ENCODE assay signal across 8 cellular contexts in genomic region chr17:42772945-42773289, GRCh38. TPM values are rescaled to one million over a fixed set of nuclear protein-coding genes. Genes with fewer than 3 reads are reported as not detected.
A peak's percentile ranks its signal among the peaks of the same experiment; 100 is the strongest.
DNase-seq lines count a peak whose midpoint lies in the region; ATAC-seq and TF ChIP-seq lines count a peak whose summit lies in the region.

No MANE protein-coding gene starts in this region.

- TF ChIP-seq CTCF in MCF 10A (IDR thresholded peaks at IDR 0.05; ENCODE audit: unreplicated experiment) (no peak), mesothelial cell of epicardium (IDR thresholded peaks at IDR 0.05; ENCODE audit: unreplicated experiment) (no peak)

- CTCF ChIA-PET in MCF 10A (lab: Yijun Ruan, JAX), result interaction anchor here (1.0 to 2.9 kb wide), 3 partner anchors 9 to 156 kb away, joined by 3 to 14 read pairs (median 6); no protein-coding TSS in a partner anchor

- peaks cover 35% of the 10 kb centered on the region for H3K4me1 Mint-ChIP-seq in stimulated activated naive CD8-positive, alpha-beta T cell treated with anti-CD3 and anti-CD28 coated beads, Interleukin-15, Interleukin-2, amounts not matched to agents 100 ng/mL and 50 ng/mL, for 24 hours (ENCODE audit: low read depth)
- peaks cover 8% of the 10 kb centered on the region for H3K4me1 Mint-ChIP-seq in MCF 10A (ENCODE audit: insufficient read depth, unreplicated experiment)
- peaks cover 12% of the 10 kb centered on the region for H3K4me1 Mint-ChIP-seq in mesothelial cell of epicardium

- H3K9me3 Mint-ChIP-seq in stimulated activated naive CD8-positive, alpha-beta T cell treated with anti-CD3 and anti-CD28 coated beads, Interleukin-15, Interleukin-2, amounts not matched to agents 100 ng/mL and 50 ng/mL, for 24 hours, result no peaks in the 10 kb centered on the region
- no peaks in the 10 kb centered on the region for H3K9me3 Mint-ChIP-seq in MCF 10A (ENCODE audit: unreplicated experiment)
- no peaks in the 10 kb centered on the region for H3K9me3 Mint-ChIP-seq in mesothelial cell of epicardium

- BruUV-seq in MCF 10A (replicated peaks; lab: Mats Ljungman, UMichigan), result TSS peak; percentile 81

- intact Hi-C loops in MCF 10A (cut with micrococcal nuclease), result no loop called here

- ATAC-seq in stimulated activated naive CD8-positive, alpha-beta T cell treated with anti-CD3 and anti-CD28 coated beads, Interleukin-15, Interleukin-2, amounts not matched to agents 100 U/mL and 50 U/mL, for 24 hours, result no peak
- no peak for ATAC-seq in GM21717 (IDR thresholded peaks at IDR 0.05; ENCODE audit: unreplicated experiment)
- no peak for ATAC-seq in GM21576 (IDR thresholded peaks at IDR 0.05; ENCODE audit: unreplicated experiment)

- POLR2A ChIA-PET in MCF 10A (lab: Yijun Ruan, JAX), result interaction anchor here (0.6 to 3.5 kb wide), 35 partner anchors 9 to 1077 kb away, joined by 3 to 31 read pairs (median 5); partner anchors contain the start of genes BECN1, CAVIN1, CNTD1 and COA3

- H3K27me3 Mint-ChIP-seq in stimulated activated naive CD8-positive, alpha-beta T cell treated with anti-CD3 and anti-CD28 coated beads, Interleukin-15, Interleukin-2, amounts not matched to agents 100 ng/mL and 50 ng/mL, for 24 hours, result peaks cover 6% of the 10 kb centered on the region
- H3K27me3 Mint-ChIP-seq in MCF 10A (ENCODE audit: insufficient read depth, unreplicated experiment) (no peaks in the 10 kb centered on the region), mesothelial cell of epicardium (ENCODE audit: low read depth) (peaks cover 2% of the 10 kb centered on the region)

- peak overlapping the region; percentile 96 for H3K27ac Mint-ChIP-seq in stimulated activated naive CD8-positive, alpha-beta T cell treated with anti-CD3 and anti-CD28 coated beads, Interleukin-15, Interleukin-2, amounts not matched to agents 100 ng/mL and 50 ng/mL, for 24 hours
- H3K27ac Mint-ChIP-seq in MCF 10A (ENCODE audit: low read depth, unreplicated experiment), result peak overlapping the region; percentile 89
- peak overlapping the region; percentile 99 for H3K27ac Mint-ChIP-seq in mesothelial cell of epicardium

- H3K36me3 Mint-ChIP-seq in stimulated activated naive CD8-positive, alpha-beta T cell treated with anti-CD3 and anti-CD28 coated beads, Interleukin-15, Interleukin-2, amounts not matched to agents 100 ng/mL and 50 ng/mL, for 24 hours (ENCODE audit: low read depth), result peaks cover 30% of the 10 kb centered on the region
- H3K36me3 Mint-ChIP-seq in MCF 10A (ENCODE audit: insufficient read depth, unreplicated experiment) (peaks cover 15% of the 10 kb centered on the region), mesothelial cell of epicardium (peaks cover 6% of the 10 kb centered on the region)

- DNase-seq in stimulated activated naive CD8-positive, alpha-beta T cell treated with anti-CD3 and anti-CD28 coated beads, Interleukin-15, Interleukin-2, amounts not matched to agents 100 U/mL and 50 U/mL, for 24 hours, result no peak
- DNase-seq in MCF 10A (ENCODE audit: unreplicated experiment) (no peak), mesothelial cell of epicardium (ENCODE audit: low spot score in 2 of 2, unreplicated experiment in 2 of 2) (no peak), hepatic stellate cell (ENCODE audit: low spot score) (no peak)
- DNase-seq in stimulated activated CD4-positive, alpha-beta T cell treated with anti-CD3 and anti-CD28 coated beads, Interleukin-1b, Interleukin-23, amount 100 ng/mL, for 48 hours, result no peak

- H3K4me3 Mint-ChIP-seq in stimulated activated naive CD8-positive, alpha-beta T cell treated with anti-CD3 and anti-CD28 coated beads, Interleukin-15, Interleukin-2, amounts not matched to agents 100 ng/mL and 50 ng/mL, for 24 hours, result peak overlapping the region; percentile 100
- H3K4me3 Mint-ChIP-seq in MCF 10A (ENCODE audit: unreplicated experiment), result peak overlapping the region; percentile 87
- peak overlapping the region; percentile 99 for H3K4me3 Mint-ChIP-seq in mesothelial cell of epicardium

RNA-seq across cellular contexts. Expression of gene VPS25, which starts 0.3 kb away (rescaled TPM):
- 84.3 and 96.0 TPM in 2 replicates for total RNA-seq in MCF 10A (2022)
- total RNA-seq in mesothelial cell of epicardium, result 59.4 to 65.0 TPM (median 64.9 TPM) in 3 replicates

RNA-seq across cellular contexts. Expression of gene WNK4, which starts 7.5 kb away (rescaled TPM):
- total RNA-seq in MCF 10A (2022) (2.3 and 5.4 TPM in 2 replicates), mesothelial cell of epicardium (1.3 to 1.8 TPM (median 1.7 TPM) in 3 replicates)

RNA-seq across cellular contexts. Expression of gene RAMP2, which starts 11.9 kb away (rescaled TPM):
- total RNA-seq in MCF 10A (2022) (not detected in 2 replicates), mesothelial cell of epicardium (19.5 to 22.3 TPM (median 21.6 TPM) in 3 replicates)

RNA-seq across cellular contexts. Expression of gene COA3, which starts 25.6 kb away (rescaled TPM):
- total RNA-seq in MCF 10A (2022), result 41.0 and 52.7 TPM in 2 replicates
- total RNA-seq in mesothelial cell of epicardium, result 52.4 to 57.4 TPM (median 54.3 TPM) in 3 replicates

RNA-seq across cellular contexts. Expression of gene CNTD1, which starts 25.7 kb away (rescaled TPM):
- total RNA-seq in MCF 10A (2022) (not detected in 2 replicates), mesothelial cell of epicardium (0.09 to 0.14 TPM in 2 of 3 replicates, not detected in the other)

Comparison
In these comparisons a context has a peak if more than half of its experiments do, and no peak if none do; other contexts are left out.
1. RNA of gene RAMP2, which starts 11.9 kb away (total RNA-seq): 19.5 to 22.3 TPM in mesothelial cell of epicardium; not detected in MCF 10A; every median in the first group is over 10 times any median in the second.
2. Peak in every context shown above with its lines, with median percentiles within 50 percentile points of each other: H3K27ac Mint-ChIP-seq and H3K4me3 Mint-ChIP-seq.